8 cellular contexts compared by ENCODE assay signal in the genomic region with DNA sequence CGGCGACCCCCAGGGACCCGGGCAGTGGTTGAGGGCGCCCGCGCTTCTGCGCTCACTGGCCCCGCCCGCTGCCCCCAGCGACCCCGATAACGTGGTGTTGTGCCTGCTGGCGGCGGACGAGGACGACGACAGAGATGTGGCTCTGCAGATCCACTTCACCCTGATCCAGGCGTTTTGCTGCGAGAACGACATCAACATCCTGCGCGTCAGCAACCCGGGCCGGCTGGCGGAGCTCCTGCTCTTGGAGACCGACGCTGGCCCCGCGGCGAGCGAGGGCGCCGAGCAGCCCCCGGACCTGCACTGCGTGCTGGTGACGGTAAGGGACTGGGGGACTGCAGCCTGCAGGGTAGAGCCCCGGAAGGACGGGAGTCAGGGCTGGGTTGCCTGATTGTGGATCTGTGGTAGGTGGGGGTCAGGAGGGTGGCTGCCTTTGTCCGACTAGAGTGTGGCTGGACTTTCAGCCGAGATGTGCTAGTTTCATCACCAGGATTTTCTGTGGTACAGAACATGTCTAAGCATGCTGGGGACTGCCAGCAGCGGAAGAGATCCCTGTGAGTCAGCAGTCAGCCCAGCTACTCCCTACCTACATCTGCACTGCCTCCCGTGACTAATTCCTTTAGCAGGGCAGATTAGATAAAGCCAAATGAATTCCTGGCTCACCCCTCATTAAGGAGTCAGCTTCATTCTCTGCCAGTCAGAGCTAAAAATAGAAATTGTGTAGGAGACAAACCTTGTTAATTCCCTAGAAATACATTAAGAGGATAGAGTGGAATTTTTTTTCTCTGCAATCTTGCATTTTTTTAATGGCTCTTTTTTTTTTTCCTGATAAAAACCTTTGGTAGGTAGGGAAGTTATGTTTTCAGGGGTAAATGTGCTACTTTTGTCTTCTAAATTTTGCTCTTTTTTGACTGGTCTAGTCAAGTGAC. TPM values are rescaled to one million over a fixed set of nuclear protein-coding genes. Genes with fewer than 3 reads are reported as not detected.
A peak's percentile ranks its signal among the peaks of the same experiment; 100 is the strongest.
DNase-seq lines count a peak whose midpoint lies in the region; ATAC-seq, FAIRE-seq and TF ChIP-seq lines count a peak whose summit lies in the region.

No MANE protein-coding gene starts in this region.

- peaks cover 5 to 10% of the 10 kb centered on the region in 2 donors for H3K4me1 ChIP-seq in kidney (ENCODE audit: control insufficient read depth in 1 of 2, insufficient read depth in 1 of 2, low read depth in 1 of 2, low read length in 2 of 2)

- peak; percentile 99 for DNase-seq in AG09309 (ENCODE audit: low read depth)
- DNase-seq in NCI-H226, result peak; percentile 97
- DNase-seq in activated CD4-positive, CD25-positive, alpha-beta regulatory T cell treated with anti-CD3 and anti-CD28 coated beads, Interleukin-2, amount 50 U/mL, for 16 hours (ENCODE audit: low read depth, low spot score), result peak; percentile 15
- DNase-seq in cerebellar cortex (ENCODE audit: low spot score), result peak; percentile 42
- peak; percentile 91 for DNase-seq in kidney
- peak in 2 of 3 donors; percentile 23 to 50 for DNase-seq in stimulated activated CD4-positive, alpha-beta T cell treated with anti-CD3 and anti-CD28 coated beads, Interleukin-12 subunit alpha, Interleukin-12 subunit beta, amount 100 ng/mL, for 48 hours (ENCODE audit: low read depth in 2 of 3, low spot score in 1 of 3)

- ATAC-seq in GM18873 (IDR thresholded peaks at IDR 0.05; ENCODE audit: low FRiP score, unreplicated experiment), result peak; percentile 15
- peak; percentile 15 for ATAC-seq in HG03139 (IDR thresholded peaks at IDR 0.05; ENCODE audit: unreplicated experiment)

- FAIRE-seq in kidney (lab: Jason Lieb, UNC), result no peak

- intact Hi-C loops in kidney (cut with DNase I), result loop anchor here (10.0 kb wide), 1 partner anchor 68 kb away; no protein-coding TSS in a partner anchor

- no peak for TF ChIP-seq CTCF in AG09309 (IDR thresholded peaks at IDR 0.05; ENCODE audit: control insufficient read depth, insufficient read depth, low read depth, low read length, missing control alignments)
- TF ChIP-seq CTCF in kidney (IDR thresholded peaks at IDR 0.05; ENCODE audit: borderline replicate concordance, extremely low read depth, insufficient read depth), result no peak

- H3K27ac ChIP-seq in kidney (ENCODE audit: low read depth in 2 of 2, low read length in 2 of 2), result peak overlapping the region; percentile 97 to 98

- H3K4me3 ChIP-seq in AG09309 (ENCODE audit: control insufficient read depth, low read depth, low read length) (peak overlapping the region; percentile 98), kidney (ENCODE audit: low read length in 2 of 2) (peak overlapping the region; percentile 83 to 92)

- peak overlapping the region; percentile 28 to 94 for H3K9ac ChIP-seq in kidney (ENCODE audit: low read length in 2 of 2)

- peaks cover 10 to 29% of the 10 kb centered on the region in 2 donors for H3K36me3 ChIP-seq in kidney (ENCODE audit: control insufficient read depth in 1 of 2, insufficient read depth in 2 of 2, low read length in 2 of 2)

- H3K9me3 ChIP-seq in kidney (ENCODE audit: control insufficient read depth in 1 of 2, low read length in 2 of 2), result no peaks in the 10 kb centered on the region

RNA-seq across cellular contexts. Expression of a gene that starts 1.5 kb away (rescaled TPM):
- total RNA-seq in kidney, result 85.6 TPM
- 218 TPM for polyA plus RNA-seq in kidney (ENCODE audit: insufficient read depth, low read depth, low replicate concordance)

Comparison
In these comparisons a context has a peak if more than half of its experiments do, and no peak if none do; other contexts are left out.
1. Peak in every context shown above with its lines: DNase-seq, ATAC-seq, H3K4me3 ChIP-seq and H3K27ac ChIP-seq.
2. DNase-seq: peak in every context shown above with its lines; median percentile 99 in AG09309; 97 in NCI-H226; 91 in kidney; 42 in cerebellar cortex; 36 in stimulated activated CD4-positive, alpha-beta T cell treated with anti-CD3 and anti-CD28 coated beads, Interleukin-12 subunit alpha, Interleukin-12 subunit beta, amount 100 ng/mL, for 48 hours; 15 in activated CD4-positive, CD25-positive, alpha-beta regulatory T cell treated with anti-CD3 and anti-CD28 coated beads, Interleukin-2, amount 50 U/mL, for 16 hours.